In the genomic region with DNA sequence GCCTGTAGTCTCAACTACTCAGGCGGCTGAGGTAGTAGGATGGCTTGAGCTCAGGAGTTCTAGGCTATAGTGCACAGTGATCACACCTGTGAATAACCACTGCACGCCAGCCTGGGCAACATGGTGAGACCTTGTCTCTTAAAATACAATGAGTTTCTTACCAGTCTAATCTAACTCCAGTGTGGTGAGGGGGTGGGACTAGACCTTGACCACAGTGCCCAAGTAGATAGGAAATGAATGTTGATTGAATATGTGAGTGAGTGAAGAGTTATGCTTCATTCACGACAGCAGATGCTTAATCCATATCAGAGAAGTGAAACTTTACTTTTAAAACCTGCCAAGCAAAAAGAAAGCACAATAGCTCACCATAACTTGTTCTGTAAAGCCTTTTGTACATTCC, we compare ENCODE assay signal across 15 cellular contexts. TPM values are rescaled to one million over a fixed set of nuclear protein-coding genes. Genes with fewer than 3 reads are reported as not detected.
DNase-seq lines count a peak whose midpoint lies in the region; ATAC-seq and TF ChIP-seq lines count a peak whose summit lies in the region.
"Had no signal": no experiment of that assay in that cellular context is flagged by ENCODE, and none has a peak within 500 bp of the region (broad histone marks: within the 10 kb centered on the region; RNA-seq: fewer than 3 reads in every experiment).

No MANE protein-coding gene starts in this region.

- BruUV-seq in Caco-2 (replicated peaks; lab: Mats Ljungman, UMichigan) = no TSS peak

- CTCF ChIA-PET in activated CD8-positive, alpha-beta T cell treated with anti-CD3 and anti-CD28 coated beads, Interleukin-2, amount 10 ng/mL, durations not matched to agents 7 days and 5 days (lab: Charles Lee) = interaction anchor here (1.0 kb wide), 1 partner anchor 14 kb away, joined by 3 read pairs; no protein-coding TSS in a partner anchor
- CTCF ChIA-PET in T-cell (lab: Charles Lee) = interaction anchor here in 1 of 2 donors (1.0 kb wide), 1 partner anchor 10 kb away, joined by 3 read pairs; no protein-coding TSS in a partner anchor
- CTCF ChIA-PET in Caco-2 (lab: Charles Lee) = no interaction called here

- WGBS in spleen, 5 donors = 66 to 83% (median 70%) methylated on average over 3 of the region's 3 CpGs

- no peak for DNase-seq in activated CD8-positive, alpha-beta T cell treated with anti-CD3 and anti-CD28 coated beads, Interleukin-2, amount 10 ng/mL, durations not matched to agents 7 days and 5 days
- no peak for DNase-seq in T-cell
- no peak for DNase-seq in spleen
- DNase-seq in T-helper 2 cell treated with Interferon-gamma antibody and Interleukin-4, amounts not matched to agents 5 μg/mL and 100 μg/mL, for 36 hours (ENCODE audit: low spot score) = no peak
- no peak for DNase-seq in Caco-2
- DNase-seq: effector CD8-positive, alpha-beta T cell; left colon; NCI-H146 had no signal

- no peaks in the 10 kb centered on the region for H3K27me3 Mint-ChIP-seq in activated CD8-positive, alpha-beta T cell treated with anti-CD3 and anti-CD28 coated beads, Interleukin-2, amount 10 ng/mL, durations not matched to agents 7 days and 5 days (ENCODE audit: low read depth)
- H3K27me3 Mint-ChIP-seq in T-cell (no peaks in the 10 kb centered on the region), Caco-2 (ENCODE audit: insufficient read depth, unreplicated experiment) (no peaks in the 10 kb centered on the region)
- H3K27me3 Mint-ChIP-seq in T-helper 2 cell treated with Interferon-gamma antibody and Interleukin-4, amounts not matched to agents 5 μg/mL and 100 μg/mL, for 36 hours (ENCODE audit: low read depth) = no peaks in the 10 kb centered on the region

- TF ChIP-seq CTCF in spleen (IDR thresholded peaks at IDR 0.05 in 8 of 11, conservative IDR thresholded peaks at IDR 0.05 in 3 of 11) (no peak), Caco-2 (IDR thresholded peaks at IDR 0.05; ENCODE audit: insufficient read depth in 1 of 2, low read depth in 1 of 2, low read length in 1 of 2, severe bottlenecking in 1 of 2, unreplicated experiment in 1 of 2) (no peak)

- peak; percentile 93 for ATAC-seq in GM18868 (IDR thresholded peaks at IDR 0.05; ENCODE audit: unreplicated experiment)
- peak; percentile 76 for ATAC-seq in GM21529 (IDR thresholded peaks at IDR 0.05; ENCODE audit: unreplicated experiment)
- ATAC-seq in HG03135 (IDR thresholded peaks at IDR 0.05; ENCODE audit: unreplicated experiment) = peak; percentile 76
- ATAC-seq in activated CD8-positive, alpha-beta T cell treated with anti-CD3 and anti-CD28 coated beads, Interleukin-2, amount 10 ng/mL, durations not matched to agents 7 days and 5 days = peak; percentile 51
- ATAC-seq in T-cell (replicated peaks in 1 of 4) = no peak
- ATAC-seq: left colon had no signal

- no peak for TF ChIP-seq POLR2A in spleen (IDR thresholded peaks at IDR 0.05)

- no peak overlapping the region for H3K27ac ChIP-seq in spleen
- H3K27ac ChIP-seq: BLaER1, vagina had no signal

- H3K9me3 ChIP-seq in spleen = no peaks in the 10 kb centered on the region
- H3K9me3 ChIP-seq in Caco-2 = no peaks in the 10 kb centered on the region
- H3K9me3 ChIP-seq: BLaER1, vagina had no signal

- H3K36me3 Mint-ChIP-seq in activated CD8-positive, alpha-beta T cell treated with anti-CD3 and anti-CD28 coated beads, Interleukin-2, amount 10 ng/mL, durations not matched to agents 7 days and 5 days (ENCODE audit: low read depth) = peaks cover 10% of the 10 kb centered on the region
- H3K36me3 Mint-ChIP-seq in T-cell = peaks cover 25% of the 10 kb centered on the region
- peaks cover 10% of the 10 kb centered on the region for H3K36me3 Mint-ChIP-seq in T-helper 2 cell treated with Interferon-gamma antibody and Interleukin-4, amounts not matched to agents 5 μg/mL and 100 μg/mL, for 36 hours (ENCODE audit: low read depth)
- H3K36me3 Mint-ChIP-seq in Caco-2 (ENCODE audit: insufficient read depth, unreplicated experiment) = peaks cover 15% of the 10 kb centered on the region

- H3K4me1 Mint-ChIP-seq in activated CD8-positive, alpha-beta T cell treated with anti-CD3 and anti-CD28 coated beads, Interleukin-2, amount 10 ng/mL, durations not matched to agents 7 days and 5 days (ENCODE audit: low read depth) = peaks cover 11% of the 10 kb centered on the region
- H3K4me1 Mint-ChIP-seq in T-cell (peaks cover 0 to 2% (median 0%) of the 10 kb centered on the region in 3 donors), Caco-2 (ENCODE audit: low read depth, unreplicated experiment) (no peaks in the 10 kb centered on the region)
- H3K4me1 Mint-ChIP-seq in T-helper 2 cell treated with Interferon-gamma antibody and Interleukin-4, amounts not matched to agents 5 μg/mL and 100 μg/mL, for 36 hours (ENCODE audit: low read depth) = peaks cover 7% of the 10 kb centered on the region
- H3K4me1 Mint-ChIP-seq: neural crest cell had no signal

- intact Hi-C loops in spleen (cut with DNase I; ENCODE audit: low total_unique reads) = no loop called here
- intact Hi-C loops in Caco-2 (cut with micrococcal nuclease; ENCODE audit: unreplicated experiment) = no loop called here

- H3K4me1 ChIP-seq in spleen (no peaks in the 10 kb centered on the region), Caco-2 (no peaks in the 10 kb centered on the region)
- H3K4me1 ChIP-seq: vagina had no signal

- H3K27me3 ChIP-seq in spleen (replicated peaks in 1 of 7) (no peaks in the 10 kb centered on the region), Caco-2 (replicated peaks; ENCODE audit: control insufficient read depth, insufficient read depth, low read length) (no peaks in the 10 kb centered on the region)
- H3K27me3 ChIP-seq: BLaER1, vagina had no signal

- no peak overlapping the region for H3K27ac Mint-ChIP-seq in activated CD8-positive, alpha-beta T cell treated with anti-CD3 and anti-CD28 coated beads, Interleukin-2, amount 10 ng/mL, durations not matched to agents 7 days and 5 days
- H3K27ac Mint-ChIP-seq in T-cell (no peak overlapping the region), Caco-2 (ENCODE audit: unreplicated experiment) (no peak overlapping the region)
- no peak overlapping the region for H3K27ac Mint-ChIP-seq in T-helper 2 cell treated with Interferon-gamma antibody and Interleukin-4, amounts not matched to agents 5 μg/mL and 100 μg/mL, for 36 hours
- H3K27ac Mint-ChIP-seq: T-helper 1 cell treated with Interleukin-12 subunit alpha and Interleukin-12 subunit beta and Interleukin-4 antibody, amounts not matched to agents 30 μg/mL and 1 μg/mL, for 36 hours had no signal

- H3K4me3 ChIP-seq in spleen (no peak overlapping the region), Caco-2 (ENCODE audit: low read depth, low read length) (no peak overlapping the region)
- H3K4me3 ChIP-seq: BLaER1, vagina had no signal

- POLR2A ChIA-PET in activated CD8-positive, alpha-beta T cell treated with anti-CD3 and anti-CD28 coated beads, Interleukin-2, amount 10 ng/mL, durations not matched to agents 7 days and 5 days (lab: Charles Lee) = no interaction called here
- POLR2A ChIA-PET in T-cell (lab: Charles Lee) = no interaction called here
- POLR2A ChIA-PET in Caco-2 (lab: Charles Lee) = no interaction called here

- peaks cover 3 to 40% (median 27%) of the 10 kb centered on the region in 6 donors for H3K36me3 ChIP-seq in spleen
- peaks cover 1% of the 10 kb centered on the region; the same call in 1 of the 2 replicates for H3K36me3 ChIP-seq in Caco-2 (ENCODE audit: control insufficient read depth, insufficient read depth, low read length)

- H3K9me3 Mint-ChIP-seq in activated CD8-positive, alpha-beta T cell treated with anti-CD3 and anti-CD28 coated beads, Interleukin-2, amount 10 ng/mL, durations not matched to agents 7 days and 5 days (ENCODE audit: insufficient read depth) = no peaks in the 10 kb centered on the region
- H3K9me3 Mint-ChIP-seq in T-cell (no peaks in the 10 kb centered on the region), Caco-2 (ENCODE audit: unreplicated experiment) (no peaks in the 10 kb centered on the region)
- H3K9me3 Mint-ChIP-seq in T-helper 2 cell treated with Interferon-gamma antibody and Interleukin-4, amounts not matched to agents 5 μg/mL and 100 μg/mL, for 36 hours = no peaks in the 10 kb centered on the region
- H3K9me3 Mint-ChIP-seq: neural crest cell; T-helper 1 cell treated with Interleukin-12 subunit alpha and Interleukin-12 subunit beta and Interleukin-4 antibody, amounts not matched to agents 30 μg/mL and 1 μg/mL, for 36 hours had no signal

- no peak overlapping the region for H3K4me3 Mint-ChIP-seq in activated CD8-positive, alpha-beta T cell treated with anti-CD3 and anti-CD28 coated beads, Interleukin-2, amount 10 ng/mL, durations not matched to agents 7 days and 5 days
- no peak overlapping the region for H3K4me3 Mint-ChIP-seq in T-cell
- no peak overlapping the region for H3K4me3 Mint-ChIP-seq in T-helper 2 cell treated with Interferon-gamma antibody and Interleukin-4, amounts not matched to agents 5 μg/mL and 100 μg/mL, for 36 hours
- no peak overlapping the region for H3K4me3 Mint-ChIP-seq in Caco-2 (ENCODE audit: unreplicated experiment)
- H3K4me3 Mint-ChIP-seq: neural crest cell; T-helper 1 cell treated with Interleukin-12 subunit alpha and Interleukin-12 subunit beta and Interleukin-4 antibody, amounts not matched to agents 30 μg/mL and 1 μg/mL, for 36 hours had no signal

RNA-seq across cellular contexts. Expression of gene AK7, which starts 11.2 kb away (rescaled TPM):
- total RNA-seq in activated CD8-positive, alpha-beta T cell treated with anti-CD3 and anti-CD28 coated beads, Interleukin-2, amount 10 ng/mL, durations not matched to agents 7 days and 5 days = under 1 TPM; 0.42 to 0.65 TPM
- under 1 TPM in 2 of 5 donors, not detected in 3; 0.13 to 0.20 TPM for total RNA-seq in T-cell
- 10 to 100 TPM in 2 of 7 donors, 1 to 10 TPM in 5; 2.6 to 10.3 (median 6.1) TPM for total RNA-seq in spleen
- polyA plus RNA-seq in spleen = 1 to 10 TPM in 2 of 3 donors, under 1 TPM in 1; 0.89 to 2.9 (median 1.2) TPM
- 0.49 and 0.68 TPM in 2 replicates for total RNA-seq in Caco-2 (2022)

RNA-seq across cellular contexts. Expression of gene GSKIP, which starts 17.4 kb away (rescaled TPM):
- 10 to 100 TPM; 20.0 to 20.3 TPM for total RNA-seq in activated CD8-positive, alpha-beta T cell treated with anti-CD3 and anti-CD28 coated beads, Interleukin-2, amount 10 ng/mL, durations not matched to agents 7 days and 5 days
- total RNA-seq in T-cell (10 to 100 TPM in 4 of 5 donors, 1 to 10 TPM in 1; 5.9 to 18.8 (median 15.0) TPM), spleen (10 to 100 TPM; 13.3 to 24.3 (median 18.0) TPM), Caco-2 (2022) (24.1 and 27.9 TPM in 2 replicates)
- 10 to 100 TPM; 11.0 to 16.1 (median 12.5) TPM for polyA plus RNA-seq in spleen

RNA-seq across cellular contexts. Expression of gene ATG2B, which starts 17.6 kb away (rescaled TPM):
- 10 to 100 TPM; 12.1 to 13.4 TPM for total RNA-seq in activated CD8-positive, alpha-beta T cell treated with anti-CD3 and anti-CD28 coated beads, Interleukin-2, amount 10 ng/mL, durations not matched to agents 7 days and 5 days
- 10 to 100 TPM; 27.7 to 37.3 (median 31.5) TPM for total RNA-seq in T-cell
- 10 to 100 TPM; 25.3 to 38.2 (median 31.1) TPM for total RNA-seq in spleen
- polyA plus RNA-seq in spleen = 1 to 10 TPM; 2.9 to 4.7 (median 3.9) TPM
- 16.6 and 19.4 TPM in 2 replicates for total RNA-seq in Caco-2 (2022)

Comparison
In these comparisons a context has a peak if more than half of its experiments do, and no peak if none do; other contexts are left out.
1. ATAC-seq: peak in GM18868 (single experiment), GM21529 (single experiment), HG03135 (single experiment) and activated CD8-positive, alpha-beta T cell treated with anti-CD3 and anti-CD28 coated beads, Interleukin-2, amount 10 ng/mL, durations not matched to agents 7 days and 5 days (single experiment); none in T-cell (0 of 4).